11 cellular contexts compared by ENCODE assay signal in the genomic region with DNA sequence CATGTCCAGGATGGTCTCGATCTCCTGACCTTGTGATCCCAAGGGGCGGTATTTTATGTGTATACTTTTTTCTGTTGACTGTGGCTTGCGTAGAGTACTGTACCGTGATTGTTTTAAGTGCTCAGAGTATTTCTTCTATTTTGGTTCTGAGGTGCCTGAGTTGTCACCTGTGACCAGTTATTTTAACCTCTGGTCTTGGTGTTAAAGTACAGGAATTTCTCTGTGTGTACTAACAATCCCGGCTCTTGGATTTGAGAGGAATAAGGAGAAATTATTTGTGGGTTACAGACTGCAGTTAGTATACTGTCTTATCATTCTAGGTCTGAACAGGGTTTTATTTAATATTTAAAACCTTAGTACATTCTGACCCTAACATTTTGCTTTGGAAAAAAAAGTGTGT. TPM values are rescaled to one million over a fixed set of nuclear protein-coding genes. Genes with fewer than 3 reads are reported as not detected.
DNase-seq lines count a peak whose midpoint lies in the region; ATAC-seq and TF ChIP-seq lines count a peak whose summit lies in the region.
"Had no signal": no experiment of that assay in that cellular context is flagged by ENCODE, and none has a peak within 500 bp of the region (broad histone marks: within the 10 kb centered on the region; RNA-seq: fewer than 3 reads in every experiment).

No MANE protein-coding gene starts in this region.

- H3K4me1 Mint-ChIP-seq in stimulated activated effector memory CD8-positive, alpha-beta T cell treated with anti-CD3 and anti-CD28 coated beads, Interleukin-12 subunit alpha, Interleukin-12 subunit beta, amount 100 ng/mL, for 72 hours, result peaks cover 35% of the 10 kb centered on the region

- H3K4me3 Mint-ChIP-seq in stimulated activated effector memory CD8-positive, alpha-beta T cell treated with anti-CD3 and anti-CD28 coated beads, Interleukin-12 subunit alpha, Interleukin-12 subunit beta, amount 100 ng/mL, for 72 hours, result no peak overlapping the region

- no peaks in the 10 kb centered on the region for H3K9me3 Mint-ChIP-seq in stimulated activated effector memory CD8-positive, alpha-beta T cell treated with anti-CD3 and anti-CD28 coated beads, Interleukin-12 subunit alpha, Interleukin-12 subunit beta, amount 100 ng/mL, for 72 hours

- peaks cover 60% of the 10 kb centered on the region for H3K36me3 Mint-ChIP-seq in stimulated activated effector memory CD8-positive, alpha-beta T cell treated with anti-CD3 and anti-CD28 coated beads, Interleukin-12 subunit alpha, Interleukin-12 subunit beta, amount 100 ng/mL, for 72 hours

- H3K27ac Mint-ChIP-seq in stimulated activated effector memory CD8-positive, alpha-beta T cell treated with anti-CD3 and anti-CD28 coated beads, Interleukin-12 subunit alpha, Interleukin-12 subunit beta, amount 100 ng/mL, for 72 hours, result no peak overlapping the region

- TF ChIP-seq CTCF in BE2C (IDR thresholded peaks at IDR 0.05; ENCODE audit: low read depth, low read length), result no peak

- peaks cover 18% of the 10 kb centered on the region; the same call in 1 of the 2 replicates for H3K36me3 ChIP-seq in BE2C
- no peaks in the 10 kb centered on the region for H3K36me3 ChIP-seq in effector memory CD4-positive, alpha-beta T cell (ENCODE audit: control insufficient read depth, insufficient read depth, low read length)
- peaks cover 14% of the 10 kb centered on the region for H3K36me3 ChIP-seq in neuron (ENCODE audit: insufficient read depth, low read length)

- no peaks in the 10 kb centered on the region for H3K27me3 ChIP-seq in BE2C
- H3K27me3 ChIP-seq in effector memory CD4-positive, alpha-beta T cell (replicated peaks; ENCODE audit: control insufficient read depth, insufficient read depth, low read length, poor library complexity, severe bottlenecking), result no peaks in the 10 kb centered on the region
- H3K27me3 ChIP-seq in neuron (ENCODE audit: insufficient read depth, low read length), result no peaks in the 10 kb centered on the region

- H2AFZ ChIP-seq in neuron (ENCODE audit: low read depth, low read length), result no peak overlapping the region

- DNase-seq in BE2C, result no peak
- no peak for DNase-seq in Jurkat, Clone E6-1 (ENCODE audit: low read depth, low spot score)
- DNase-seq in effector memory CD4-positive, alpha-beta T cell, result no peak
- DNase-seq in activated gamma-delta T cell treated with Interleukin-2 at 50 U/mL for 16 hours, result no peak
- DNase-seq in stimulated activated naive CD4-positive, alpha-beta T cell (lab: John Stamatoyannopoulos, UW), result no peak
- no peak for DNase-seq in stimulated activated effector memory CD8-positive, alpha-beta T cell treated with anti-CD3 and anti-CD28 coated beads, Interleukin-12 subunit alpha, Interleukin-12 subunit beta, amount 100 ng/mL, for 72 hours (ENCODE audit: low spot score in 2 of 2)
- DNase-seq: central memory CD4-positive, alpha-beta T cell; DMS53; left colon had no signal

- H3K27ac ChIP-seq in effector memory CD4-positive, alpha-beta T cell (ENCODE audit: insufficient read depth, low read length, poor library complexity, severe bottlenecking), result peak overlapping the region; percentile 26

- H3K4me3 ChIP-seq in BE2C (ENCODE audit: low read depth, low read length) (peak overlapping the region; percentile 99), neuron (ENCODE audit: low read length) (peak overlapping the region; percentile 90)
- peak overlapping the region; percentile 9; the same call in 1 of the 2 replicates for H3K4me3 ChIP-seq in Jurkat, Clone E6-1 (ENCODE audit: low read length)
- H3K4me3 ChIP-seq in effector memory CD4-positive, alpha-beta T cell (ENCODE audit: insufficient read depth, low read depth, low read length, poor library complexity, severe bottlenecking), result peak overlapping the region; percentile 91

- H3K9me3 ChIP-seq in BE2C (no peaks in the 10 kb centered on the region), neuron (ENCODE audit: low read length) (no peaks in the 10 kb centered on the region)
- H3K9me3 ChIP-seq in effector memory CD4-positive, alpha-beta T cell (ENCODE audit: control insufficient read depth, low read length), result no peaks in the 10 kb centered on the region

- H3K4me1 ChIP-seq in BE2C (no peaks in the 10 kb centered on the region), neuron (ENCODE audit: insufficient read depth, low read length) (peaks cover 16% of the 10 kb centered on the region)
- H3K4me1 ChIP-seq in effector memory CD4-positive, alpha-beta T cell (ENCODE audit: control insufficient read depth, insufficient read depth, low read length, poor library complexity, severe bottlenecking), result peaks cover 32% of the 10 kb centered on the region

- ATAC-seq in HG03097 (IDR thresholded peaks at IDR 0.05; ENCODE audit: low FRiP score, unreplicated experiment), result no peak
- ATAC-seq in stimulated activated effector memory CD8-positive, alpha-beta T cell treated with anti-CD3 and anti-CD28 coated beads, Interleukin-12 subunit alpha, Interleukin-12 subunit beta, amount 100 ng/mL, for 72 hours, result no peak
- ATAC-seq: left colon had no signal

RNA-seq across cellular contexts. Expression of gene ANKHD1, which starts 2.0 kb away (rescaled TPM):
- polyA plus RNA-seq in BE2C (2012; ENCODE audit: insufficient read depth, insufficient read length, low read depth), result 103 TPM
- polyA plus RNA-seq in Jurkat, Clone E6-1 (2012; ENCODE audit: insufficient read depth, insufficient read length), result 76.9 TPM

RNA-seq across cellular contexts. Expression of gene SLC4A9, which starts 43.6 kb away (rescaled TPM):
- polyA plus RNA-seq in BE2C (2012; ENCODE audit: insufficient read depth, insufficient read length, low read depth), result not detected
- polyA plus RNA-seq in Jurkat, Clone E6-1 (2012; ENCODE audit: insufficient read depth, insufficient read length), result not detected

RNA-seq across cellular contexts. Expression of gene HBEGF, which starts 57.2 kb away (rescaled TPM):
- polyA plus RNA-seq in BE2C (2012; ENCODE audit: insufficient read depth, insufficient read length, low read depth), result 9.8 TPM
- 3.3 TPM for polyA plus RNA-seq in Jurkat, Clone E6-1 (2012; ENCODE audit: insufficient read depth, insufficient read length)

Comparison
In these comparisons a context has a peak if more than half of its experiments do, and no peak if none do; other contexts are left out.
1. H3K4me3 ChIP-seq: peak in every context shown above with its lines; median percentile 99 in BE2C; 91 in effector memory CD4-positive, alpha-beta T cell; 90 in neuron; 9 in Jurkat, Clone E6-1.